In the genomic region with DNA sequence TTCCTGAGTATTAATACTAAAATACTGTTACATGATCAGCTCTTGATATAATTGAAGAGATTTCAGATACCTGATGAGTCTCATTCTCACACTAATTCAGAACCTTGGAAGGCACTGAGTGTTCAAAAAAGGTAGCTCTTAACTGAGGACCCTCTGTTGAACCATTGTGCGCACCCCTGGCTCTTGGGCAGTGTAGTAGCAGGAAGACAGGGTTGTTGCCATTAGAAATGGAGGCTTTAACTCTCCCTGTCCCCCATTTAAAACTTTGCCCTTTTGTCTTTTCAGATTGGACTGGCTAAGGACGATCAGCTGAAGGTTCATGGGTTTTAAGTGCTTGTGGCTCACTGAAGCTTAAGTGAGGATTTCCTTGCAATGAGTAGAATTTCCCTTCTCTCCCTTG, we compare ENCODE assay signal across 9 cellular contexts. TPM values are rescaled to one million over a fixed set of nuclear protein-coding genes. Genes with fewer than 3 reads are reported as not detected.
DNase-seq lines count a peak whose midpoint lies in the region; ATAC-seq and TF ChIP-seq lines count a peak whose summit lies in the region.
"Had no signal": no experiment of that assay in that cellular context is flagged by ENCODE, and none has a peak within 500 bp of the region (broad histone marks: within the 10 kb centered on the region; RNA-seq: fewer than 3 reads in every experiment).

No MANE protein-coding gene starts in this region.

- peaks cover 34% of the 10 kb centered on the region for H3K36me3 ChIP-seq in ES-I3 (ENCODE audit: insufficient read depth, low read length)
- H3K36me3 ChIP-seq in SK-N-SH (replicated peaks in 1 of 2; ENCODE audit: control insufficient read depth in 1 of 2, insufficient read depth in 2 of 2, low read length in 1 of 2), result peaks cover 38 to 53% of the 10 kb centered on the region in 2 experiments
- peaks cover 9 to 37% of the 10 kb centered on the region in 2 donors for H3K36me3 ChIP-seq in esophagus (ENCODE audit: control insufficient read depth in 2 of 2, insufficient read depth in 2 of 2, low read length in 1 of 2)

- TF ChIP-seq CTCF in SK-N-SH (IDR thresholded peaks at IDR 0.05), result no peak
- no peak for TF ChIP-seq CTCF in progenitor cell of endocrine pancreas (IDR thresholded peaks at IDR 0.05; ENCODE audit: unreplicated experiment)

- H3K9ac ChIP-seq in ES-I3 (ENCODE audit: low read depth, low read length), result peak overlapping the region; percentile 72; the same call in 1 of the 2 replicates
- H3K9ac ChIP-seq in SK-N-SH, result peak overlapping the region; percentile 100

- 80% methylated on average over 2 of the region's 2 CpGs for WGBS in SK-N-SH (ENCODE audit: low lambda C conversion rate)
- 57 to 64% methylated on average over 2 of the region's 2 CpGs for WGBS in esophagus, 2 donors

- TF ChIP-seq RAD21 in SK-N-SH (IDR thresholded peaks at IDR 0.05; ENCODE audit: low read length), result no peak

- H3K9me3 ChIP-seq in ES-I3 (ENCODE audit: control insufficient read depth, insufficient read depth, low read length) (no peaks in the 10 kb centered on the region), SK-N-SH (no peaks in the 10 kb centered on the region), esophagus (ENCODE audit: control insufficient read depth in 2 of 2, insufficient read depth in 1 of 2, low read depth in 1 of 2, low read length in 1 of 2) (no peaks in the 10 kb centered on the region)

- H3K27me3 Mint-ChIP-seq in progenitor cell of endocrine pancreas, result no peaks in the 10 kb centered on the region

- H3K27ac ChIP-seq in SK-N-SH (ENCODE audit: low read depth in 2 of 2, low read length in 1 of 2) (peak overlapping the region; percentile 5 to 100; a peak in 3 of 4 replicates), esophagus (ENCODE audit: low read depth in 2 of 2, low read length in 1 of 2) (peak overlapping the region; percentile 57 to 58)

- peaks cover 14% of the 10 kb centered on the region for H3K4me1 Mint-ChIP-seq in progenitor cell of endocrine pancreas (ENCODE audit: low read depth)

- CTCF ChIA-PET in SK-N-SH (lab: Yijun Ruan, JAX), result interaction anchor here (0.6 to 18.0 kb wide), 14 partner anchors 12 to 146 kb away, joined by 3 to 235 read pairs (median 6); partner anchors contain the start of genes HAP1 and P3H4

- H3K4me3 ChIP-seq in SK-N-SH (ENCODE audit: low read depth in 2 of 2, low read length in 1 of 2), result peak overlapping the region; percentile 75 to 92
- H3K4me3 ChIP-seq in esophagus (ENCODE audit: low read depth in 1 of 2, low read length in 2 of 2), result peak overlapping the region; percentile 14 to 75

- peak overlapping the region; percentile 80 for H3K4me2 ChIP-seq in SK-N-SH

- H3K9me3 Mint-ChIP-seq in progenitor cell of endocrine pancreas (ENCODE audit: low read depth), result no peaks in the 10 kb centered on the region

- peaks cover 27% of the 10 kb centered on the region for H3K79me2 ChIP-seq in SK-N-SH (ENCODE audit: insufficient read depth)

- peaks cover 66% of the 10 kb centered on the region for H3F3A ChIP-seq in SK-N-SH (replicated peaks; ENCODE audit: insufficient read depth)

- H3K36me3 Mint-ChIP-seq in progenitor cell of endocrine pancreas (ENCODE audit: insufficient read depth), result peaks cover 28% of the 10 kb centered on the region

- H3K27me3 ChIP-seq in SK-N-SH (ENCODE audit: insufficient read depth) (no peaks in the 10 kb centered on the region), esophagus (ENCODE audit: control insufficient read depth in 1 of 2, insufficient read depth in 2 of 2, low read length in 2 of 2) (no peaks in the 10 kb centered on the region)

- ATAC-seq in HG03378 (IDR thresholded peaks at IDR 0.05; ENCODE audit: unreplicated experiment), result no peak

- peaks cover 42% of the 10 kb centered on the region for H4K20me1 ChIP-seq in SK-N-SH (ENCODE audit: insufficient read depth)

- peak overlapping the region; percentile 100 for H3K27ac Mint-ChIP-seq in progenitor cell of endocrine pancreas

- POLR2A ChIA-PET in SK-N-SH (lab: Yijun Ruan, JAX), result interaction anchor here (1.0 to 1.7 kb wide), 4 partner anchors 16 to 77 kb away, joined by 3 to 6 read pairs (median 4); no protein-coding TSS in a partner anchor

- no peaks in the 10 kb centered on the region for H3K9me2 ChIP-seq in SK-N-SH

- H3K4me3 Mint-ChIP-seq in progenitor cell of endocrine pancreas (ENCODE audit: low read depth), result peak overlapping the region; percentile 97

- no peak for TF ChIP-seq EP300 in SK-N-SH (IDR thresholded peaks at IDR 0.05; ENCODE audit: borderline replicate concordance in 1 of 2, low read depth in 1 of 2, low read length in 1 of 2)

- DNase-seq in SK-N-SH (no peak), progenitor cell of endocrine pancreas (ENCODE audit: low spot score, unreplicated experiment) (no peak), MV-4-11 (lab: John Stamatoyannopoulos, UW) (no peak), NCI-H146 (lab: John Stamatoyannopoulos, UW) (no peak), superior temporal gyrus (ENCODE audit: extremely low spot score) (no peak)

- H3K4me1 ChIP-seq in ES-I3 (ENCODE audit: insufficient read depth, low read length) (no peaks in the 10 kb centered on the region), SK-N-SH (ENCODE audit: control insufficient read depth in 1 of 2, insufficient read depth in 2 of 2, low read depth in 1 of 2, low read length in 1 of 2) (peaks cover 13 to 15% of the 10 kb centered on the region in 2 experiments), esophagus (ENCODE audit: control insufficient read depth in 2 of 2, insufficient read depth in 2 of 2, low read length in 1 of 2) (peaks cover 0 to 2% of the 10 kb centered on the region in 2 donors)

- H2AFZ ChIP-seq in SK-N-SH (ENCODE audit: low read depth), result no peak overlapping the region

TF ChIP-seq in SK-N-SH, 30 proteins besides CTCF, POLR2A, EP300 and RAD21:
- TF ChIP-seq TCF12 (IDR thresholded peaks at IDR 0.05) (no peak), MEF2A (IDR thresholded peaks at IDR 0.05; ENCODE audit: borderline replicate concordance, low read depth) (no peak), TAF1 (IDR thresholded peaks at IDR 0.05; ENCODE audit: borderline replicate concordance, low read depth, low read length) (no peak), EZH2phosphoT487 (IDR thresholded peaks at IDR 0.05; ENCODE audit: borderline replicate concordance, low read depth) (no peak), MXI1 (IDR thresholded peaks at IDR 0.05; ENCODE audit: low read depth, low read length) (no peak), GATA2 (CRISPR knock-in tag; IDR thresholded peaks at IDR 0.05) (no peak), CHD2 (IDR thresholded peaks at IDR 0.05; ENCODE audit: low read length, partially characterized antibody) (no peak), MAX (IDR thresholded peaks at IDR 0.05; ENCODE audit: low read depth) (no peak), ELF1 (IDR thresholded peaks at IDR 0.05) (no peak), RFX5 (IDR thresholded peaks at IDR 0.05; ENCODE audit: low read length) (no peak), JUND (IDR thresholded peaks at IDR 0.05) (no peak), SMC3 (IDR thresholded peaks at IDR 0.05; ENCODE audit: low read depth, low read length) (no peak), GABPA (IDR thresholded peaks at IDR 0.05; ENCODE audit: low read depth) (no peak), RXRA (IDR thresholded peaks at IDR 0.05; ENCODE audit: borderline replicate concordance, low read depth) (no peak)
- TF ChIP-seq, protein P1, sequence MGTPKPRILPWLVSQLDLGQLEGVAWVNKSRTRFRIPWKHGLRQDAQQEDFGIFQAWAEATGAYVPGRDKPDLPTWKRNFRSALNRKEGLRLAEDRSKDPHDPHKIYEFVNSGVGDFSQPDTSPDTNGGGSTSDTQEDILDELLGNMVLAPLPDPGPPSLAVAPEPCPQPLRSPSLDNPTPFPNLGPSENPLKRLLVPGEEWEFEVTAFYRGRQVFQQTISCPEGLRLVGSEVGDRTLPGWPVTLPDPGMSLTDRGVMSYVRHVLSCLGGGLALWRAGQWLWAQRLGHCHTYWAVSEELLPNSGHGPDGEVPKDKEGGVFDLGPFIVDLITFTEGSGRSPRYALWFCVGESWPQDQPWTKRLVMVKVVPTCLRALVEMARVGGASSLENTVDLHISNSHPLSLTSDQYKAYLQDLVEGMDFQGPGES (IDR thresholded peaks at IDR 0.05; ENCODE audit: low read depth, low read length), result no peak

RNA-seq across cellular contexts. Expression of gene EIF1, which starts 1.8 kb away (rescaled TPM):
- 300 and 336 TPM in 2 replicates for polyA plus RNA-seq in SK-N-SH (2012; rRNA removed)
- polyA plus RNA-seq in SK-N-SH (2012; cell fraction: cytosol; rRNA removed), result 360 and 565 TPM in 2 replicates
- polyA plus RNA-seq in SK-N-SH (2012; cell fraction: nucleus; rRNA removed), result 300 and 460 TPM in 2 replicates
- polyA plus RNA-seq in esophagus, result 100 to 1,000 TPM; 342 to 553 TPM
- total RNA-seq in progenitor cell of endocrine pancreas, result 622 and 652 TPM in 2 replicates

RNA-seq across cellular contexts. Expression of gene GAST, which starts 21.6 kb away (rescaled TPM):
- polyA plus RNA-seq in SK-N-SH (2012; rRNA removed), result not detected in 2 replicates
- polyA plus RNA-seq in SK-N-SH (2012; cell fraction: cytosol; rRNA removed), result not detected in 2 replicates
- polyA plus RNA-seq in SK-N-SH (2012; cell fraction: nucleus; rRNA removed), result not detected in 2 replicates
- not detected for polyA plus RNA-seq in esophagus
- total RNA-seq in progenitor cell of endocrine pancreas, result 28.1 and 32.0 TPM in 2 replicates
- total RNA-seq: posterior vena cava had no signal

RNA-seq across cellular contexts. Expression of gene HAP1, which starts 43.9 kb away (rescaled TPM):
- polyA plus RNA-seq in SK-N-SH (2012; rRNA removed) (0.16 and 0.18 TPM in 2 replicates), esophagus (1 to 10 TPM in 1 of 2 donors, under 1 TPM in 1; 0.35 to 1.4 TPM)
- 0.04 and 0.05 TPM in 2 replicates for polyA plus RNA-seq in SK-N-SH (2012; cell fraction: cytosol; rRNA removed)
- polyA plus RNA-seq in SK-N-SH (2012; cell fraction: nucleus; rRNA removed), result 1.3 and 1.5 TPM in 2 replicates
- 13.7 and 14.9 TPM in 2 replicates for total RNA-seq in progenitor cell of endocrine pancreas
